7 cellular contexts compared by ENCODE assay signal in the genomic region with DNA sequence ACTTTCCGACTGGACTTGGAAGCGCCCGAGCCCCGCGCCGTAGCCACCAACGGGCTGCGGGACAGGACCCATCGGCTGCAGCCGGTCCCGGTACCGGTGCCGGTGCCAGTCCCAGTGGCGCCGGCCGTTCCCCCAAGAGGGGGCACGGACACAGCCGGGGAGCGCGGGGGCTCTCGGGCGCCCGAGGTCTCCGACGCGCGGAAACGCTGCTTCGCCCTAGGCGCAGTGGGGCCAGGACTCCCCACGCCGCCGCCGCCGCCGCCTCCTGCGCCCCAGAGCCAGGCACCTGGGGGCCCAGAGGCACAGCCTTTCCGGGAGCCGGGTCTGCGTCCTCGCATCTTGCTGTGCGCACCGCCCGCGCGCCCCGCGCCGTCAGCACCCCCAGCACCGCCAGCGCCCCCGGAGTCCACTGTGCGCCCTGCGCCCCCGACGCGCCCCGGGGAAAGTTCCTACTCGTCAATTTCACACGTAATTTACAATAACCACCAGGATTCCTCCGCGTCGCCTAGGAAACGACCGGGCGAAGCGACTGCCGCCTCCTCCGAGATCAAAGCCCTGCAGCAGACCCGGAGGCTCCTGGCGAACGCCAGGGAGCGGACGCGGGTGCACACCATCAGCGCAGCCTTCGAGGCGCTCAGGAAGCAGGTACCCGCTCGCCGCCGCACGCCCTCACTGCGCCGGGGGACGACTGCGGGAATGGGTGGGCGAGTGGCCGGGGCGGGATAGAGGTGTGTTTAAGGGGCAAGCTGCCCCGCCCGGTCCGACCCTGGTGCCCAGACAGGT. TPM values are rescaled to one million over a fixed set of nuclear protein-coding genes. Genes with fewer than 3 reads are reported as not detected.
DNase-seq lines count a peak whose midpoint lies in the region; ATAC-seq, FAIRE-seq and TF ChIP-seq lines count a peak whose summit lies in the region.

No MANE protein-coding gene starts in this region.

- no peak for FAIRE-seq in RCC 7860 (lab: Jason Lieb, UNC)

- intact Hi-C loops in MCF 10A (cut with micrococcal nuclease) (no loop called here), left colon (cut with DNase I, micrococcal nuclease) (no loop called here)

- no peaks in the 10 kb centered on the region for H3K36me3 Mint-ChIP-seq in MCF 10A (ENCODE audit: insufficient read depth, unreplicated experiment)

- no peak for TF ChIP-seq CTCF in MCF 10A (IDR thresholded peaks at IDR 0.05; ENCODE audit: unreplicated experiment)

- DNase-seq in H7 (peak; percentile 91), RCC 7860 (ENCODE audit: low spot score) (peak; percentile 11), MCF 10A (ENCODE audit: unreplicated experiment) (no peak), left colon (peak in 1 of 2 donors; percentile 51)
- peak; percentile 53 for DNase-seq in stimulated activated CD8-positive, alpha-beta memory T cell treated with anti-CD3 and anti-CD28 coated beads, Interleukin-4, amount 100 ng/mL, for 48 hours

- no TSS peak for BruUV-seq in MCF 10A (replicated peaks; lab: Mats Ljungman, UMichigan)

- H3K9me3 Mint-ChIP-seq in MCF 10A (ENCODE audit: unreplicated experiment), result no peaks in the 10 kb centered on the region

- H3K4me3 Mint-ChIP-seq in MCF 10A (ENCODE audit: unreplicated experiment), result peak overlapping the region; percentile 74

- CTCF ChIA-PET in MCF 10A (lab: Yijun Ruan, JAX), result interaction anchor here (0.6 to 6.2 kb wide), 3 partner anchors 22 to 60 kb away, joined by 3 to 134 read pairs (median 3); no protein-coding TSS in a partner anchor

- peak overlapping the region; percentile 62 for H3K4me3 ChIP-seq in H7 (ENCODE audit: insufficient read depth, low read depth, low read length)

- peak; percentile 40 for ATAC-seq in left colon
- no peak for ATAC-seq in HG03045 (IDR thresholded peaks at IDR 0.05; ENCODE audit: unreplicated experiment)
- no peak for ATAC-seq in HG02884 (IDR thresholded peaks at IDR 0.05; ENCODE audit: unreplicated experiment)

- POLR2A ChIA-PET in MCF 10A (lab: Yijun Ruan, JAX), result interaction anchor here (1.4 to 3.0 kb wide), 3 partner anchors 13 to 18 kb away, joined by 3 to 13 read pairs (median 7); no protein-coding TSS in a partner anchor

- no peak overlapping the region for H3K27ac Mint-ChIP-seq in MCF 10A (ENCODE audit: low read depth, unreplicated experiment)

- H3K4me1 Mint-ChIP-seq in MCF 10A (ENCODE audit: insufficient read depth, unreplicated experiment), result peaks cover 9% of the 10 kb centered on the region

- no peaks in the 10 kb centered on the region for H3K36me3 ChIP-seq in H7 (replicated peaks; ENCODE audit: control insufficient read depth, insufficient read depth, low read length)

- peaks cover 68% of the 10 kb centered on the region for H3K27me3 ChIP-seq in H7 (ENCODE audit: control insufficient read depth, insufficient read depth, low read length)

- H3K27me3 Mint-ChIP-seq in MCF 10A (ENCODE audit: insufficient read depth, unreplicated experiment), result peaks cover 34% of the 10 kb centered on the region

RNA-seq across cellular contexts. Expression of a gene that starts 0.7 kb away (rescaled TPM):
- 0.33 and 1.1 TPM in 2 replicates for total RNA-seq in H7 (2014; rRNA removed; shearing (Covaris generic))
- total RNA-seq in MCF 10A (2022), result 0.72 and 1.2 TPM in 2 replicates
- total RNA-seq in left colon, result 1 to 10 TPM; 3.4 to 4.6 TPM
